1 cellular context compared by ENCODE assay signal in the genomic region with DNA sequence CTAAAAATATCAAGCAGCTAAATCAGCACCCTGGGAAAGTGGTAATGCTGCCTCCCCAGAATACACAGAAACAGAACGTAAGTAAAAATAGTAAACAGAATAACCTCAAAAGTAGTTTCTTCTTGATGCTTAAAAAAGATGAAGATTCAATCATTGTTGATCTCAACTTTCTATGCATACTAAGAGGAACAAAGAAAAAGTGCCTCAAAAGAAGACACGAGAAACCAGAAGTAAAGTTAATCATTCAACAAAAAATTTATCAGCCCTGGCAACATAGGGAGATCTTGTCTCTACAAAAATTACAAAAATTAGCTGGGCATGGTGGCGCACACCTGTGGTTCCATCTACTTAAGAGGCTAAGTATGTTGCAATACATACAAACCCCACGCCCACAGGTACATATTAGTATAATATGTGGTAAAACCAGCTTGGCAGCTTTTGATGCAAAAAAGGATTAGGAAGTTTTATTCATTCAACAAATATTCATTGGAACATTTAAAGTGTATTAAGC.
TF ChIP-seq lines count a peak whose summit lies in the region.

No MANE protein-coding gene starts in this region.

TF ChIP-seq in GM12878, 131 proteins besides CTCF, POLR2A, EP300 and RAD21 (continued from another document and continues in another):
- TF ChIP-seq, protein P1, sequence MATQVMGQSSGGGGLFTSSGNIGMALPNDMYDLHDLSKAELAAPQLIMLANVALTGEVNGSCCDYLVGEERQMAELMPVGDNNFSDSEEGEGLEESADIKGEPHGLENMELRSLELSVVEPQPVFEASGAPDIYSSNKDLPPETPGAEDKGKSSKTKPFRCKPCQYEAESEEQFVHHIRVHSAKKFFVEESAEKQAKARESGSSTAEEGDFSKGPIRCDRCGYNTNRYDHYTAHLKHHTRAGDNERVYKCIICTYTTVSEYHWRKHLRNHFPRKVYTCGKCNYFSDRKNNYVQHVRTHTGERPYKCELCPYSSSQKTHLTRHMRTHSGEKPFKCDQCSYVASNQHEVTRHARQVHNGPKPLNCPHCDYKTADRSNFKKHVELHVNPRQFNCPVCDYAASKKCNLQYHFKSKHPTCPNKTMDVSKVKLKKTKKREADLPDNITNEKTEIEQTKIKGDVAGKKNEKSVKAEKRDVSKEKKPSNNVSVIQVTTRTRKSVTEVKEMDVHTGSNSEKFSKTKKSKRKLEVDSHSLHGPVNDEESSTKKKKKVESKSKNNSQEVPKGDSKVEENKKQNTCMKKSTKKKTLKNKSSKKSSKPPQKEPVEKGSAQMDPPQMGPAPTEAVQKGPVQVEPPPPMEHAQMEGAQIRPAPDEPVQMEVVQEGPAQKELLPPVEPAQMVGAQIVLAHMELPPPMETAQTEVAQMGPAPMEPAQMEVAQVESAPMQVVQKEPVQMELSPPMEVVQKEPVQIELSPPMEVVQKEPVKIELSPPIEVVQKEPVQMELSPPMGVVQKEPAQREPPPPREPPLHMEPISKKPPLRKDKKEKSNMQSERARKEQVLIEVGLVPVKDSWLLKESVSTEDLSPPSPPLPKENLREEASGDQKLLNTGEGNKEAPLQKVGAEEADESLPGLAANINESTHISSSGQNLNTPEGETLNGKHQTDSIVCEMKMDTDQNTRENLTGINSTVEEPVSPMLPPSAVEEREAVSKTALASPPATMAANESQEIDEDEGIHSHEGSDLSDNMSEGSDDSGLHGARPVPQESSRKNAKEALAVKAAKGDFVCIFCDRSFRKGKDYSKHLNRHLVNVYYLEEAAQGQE (IDR thresholded peaks at IDR 0.05; ENCODE audit: low read depth, low read length): no peak
- TF ChIP-seq NFIC (IDR thresholded peaks at IDR 0.05; ENCODE audit: low read depth, low read length) (peak; percentile 90), CBX3 (IDR thresholded peaks at IDR 0.05; ENCODE audit: borderline replicate concordance, low read depth) (no peak), CHD1 (IDR thresholded peaks at IDR 0.05; ENCODE audit: low read depth, low read length) (no peak), SREBF2 (IDR thresholded peaks at IDR 0.05; ENCODE audit: low read length) (no peak), CEBPB (IDR thresholded peaks at IDR 0.05; ENCODE audit: borderline replicate concordance in 1 of 2, low read depth in 2 of 2, low read length in 2 of 2) (0 out of 4 replicates have a peak, but pooled peaks have one; percentile 27 to 36), FOXM1 (IDR thresholded peaks at IDR 0.05; ENCODE audit: low read depth, low read length) (peak; percentile 69; the same call in 1 of the 2 replicates), KLF5 (IDR thresholded peaks at IDR 0.05; ENCODE audit: partially characterized antibody) (no peak), HDGF (IDR thresholded peaks at IDR 0.05) (no peak), RBBP5 (conservative IDR thresholded peaks at IDR 0.05) (no peak), ZNF687 (IDR thresholded peaks at IDR 0.05) (no peak; the same call in 1 of the 2 replicates), E2F8 (IDR thresholded peaks at IDR 0.05; ENCODE audit: low read depth, partially characterized antibody) (no peak), IRF4 (IDR thresholded peaks at IDR 0.05; ENCODE audit: low read depth, low read length) (no peak), LARP7 (IDR thresholded peaks at IDR 0.05) (no peak), SMAD5 (IDR thresholded peaks at IDR 0.05; ENCODE audit: low read depth) (no peak), POLR2AphosphoS5 (IDR thresholded peaks at IDR 0.05; ENCODE audit: low read length) (no peak), KAT2A (conservative IDR thresholded peaks at IDR 0.05; ENCODE audit: control insufficient read depth, low read depth, low read length) (no peak), SMAD1 (IDR thresholded peaks at IDR 0.05; ENCODE audit: low read depth, partially characterized antibody) (no peak), MEF2A (IDR thresholded peaks at IDR 0.05; ENCODE audit: insufficient read depth, low read depth, low read length) (peak; percentile 95)
- TF ChIP-seq, protein P2, sequence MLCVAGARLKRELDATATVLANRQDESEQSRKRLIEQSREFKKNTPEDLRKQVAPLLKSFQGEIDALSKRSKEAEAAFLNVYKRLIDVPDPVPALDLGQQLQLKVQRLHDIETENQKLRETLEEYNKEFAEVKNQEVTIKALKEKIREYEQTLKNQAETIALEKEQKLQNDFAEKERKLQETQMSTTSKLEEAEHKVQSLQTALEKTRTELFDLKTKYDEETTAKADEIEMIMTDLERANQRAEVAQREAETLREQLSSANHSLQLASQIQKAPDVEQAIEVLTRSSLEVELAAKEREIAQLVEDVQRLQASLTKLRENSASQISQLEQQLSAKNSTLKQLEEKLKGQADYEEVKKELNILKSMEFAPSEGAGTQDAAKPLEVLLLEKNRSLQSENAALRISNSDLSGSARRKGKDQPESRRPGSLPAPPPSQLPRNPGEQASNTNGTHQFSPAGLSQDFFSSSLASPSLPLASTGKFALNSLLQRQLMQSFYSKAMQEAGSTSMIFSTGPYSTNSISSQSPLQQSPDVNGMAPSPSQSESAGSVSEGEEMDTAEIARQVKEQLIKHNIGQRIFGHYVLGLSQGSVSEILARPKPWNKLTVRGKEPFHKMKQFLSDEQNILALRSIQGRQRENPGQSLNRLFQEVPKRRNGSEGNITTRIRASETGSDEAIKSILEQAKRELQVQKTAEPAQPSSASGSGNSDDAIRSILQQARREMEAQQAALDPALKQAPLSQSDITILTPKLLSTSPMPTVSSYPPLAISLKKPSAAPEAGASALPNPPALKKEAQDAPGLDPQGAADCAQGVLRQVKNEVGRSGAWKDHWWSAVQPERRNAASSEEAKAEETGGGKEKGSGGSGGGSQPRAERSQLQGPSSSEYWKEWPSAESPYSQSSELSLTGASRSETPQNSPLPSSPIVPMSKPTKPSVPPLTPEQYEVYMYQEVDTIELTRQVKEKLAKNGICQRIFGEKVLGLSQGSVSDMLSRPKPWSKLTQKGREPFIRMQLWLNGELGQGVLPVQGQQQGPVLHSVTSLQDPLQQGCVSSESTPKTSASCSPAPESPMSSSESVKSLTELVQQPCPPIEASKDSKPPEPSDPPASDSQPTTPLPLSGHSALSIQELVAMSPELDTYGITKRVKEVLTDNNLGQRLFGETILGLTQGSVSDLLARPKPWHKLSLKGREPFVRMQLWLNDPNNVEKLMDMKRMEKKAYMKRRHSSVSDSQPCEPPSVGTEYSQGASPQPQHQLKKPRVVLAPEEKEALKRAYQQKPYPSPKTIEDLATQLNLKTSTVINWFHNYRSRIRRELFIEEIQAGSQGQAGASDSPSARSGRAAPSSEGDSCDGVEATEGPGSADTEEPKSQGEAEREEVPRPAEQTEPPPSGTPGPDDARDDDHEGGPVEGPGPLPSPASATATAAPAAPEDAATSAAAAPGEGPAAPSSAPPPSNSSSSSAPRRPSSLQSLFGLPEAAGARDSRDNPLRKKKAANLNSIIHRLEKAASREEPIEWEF (IDR thresholded peaks at IDR 0.05; ENCODE audit: insufficient replicate concordance, low read depth, low read length): no peak
- TF ChIP-seq, protein P3, sequence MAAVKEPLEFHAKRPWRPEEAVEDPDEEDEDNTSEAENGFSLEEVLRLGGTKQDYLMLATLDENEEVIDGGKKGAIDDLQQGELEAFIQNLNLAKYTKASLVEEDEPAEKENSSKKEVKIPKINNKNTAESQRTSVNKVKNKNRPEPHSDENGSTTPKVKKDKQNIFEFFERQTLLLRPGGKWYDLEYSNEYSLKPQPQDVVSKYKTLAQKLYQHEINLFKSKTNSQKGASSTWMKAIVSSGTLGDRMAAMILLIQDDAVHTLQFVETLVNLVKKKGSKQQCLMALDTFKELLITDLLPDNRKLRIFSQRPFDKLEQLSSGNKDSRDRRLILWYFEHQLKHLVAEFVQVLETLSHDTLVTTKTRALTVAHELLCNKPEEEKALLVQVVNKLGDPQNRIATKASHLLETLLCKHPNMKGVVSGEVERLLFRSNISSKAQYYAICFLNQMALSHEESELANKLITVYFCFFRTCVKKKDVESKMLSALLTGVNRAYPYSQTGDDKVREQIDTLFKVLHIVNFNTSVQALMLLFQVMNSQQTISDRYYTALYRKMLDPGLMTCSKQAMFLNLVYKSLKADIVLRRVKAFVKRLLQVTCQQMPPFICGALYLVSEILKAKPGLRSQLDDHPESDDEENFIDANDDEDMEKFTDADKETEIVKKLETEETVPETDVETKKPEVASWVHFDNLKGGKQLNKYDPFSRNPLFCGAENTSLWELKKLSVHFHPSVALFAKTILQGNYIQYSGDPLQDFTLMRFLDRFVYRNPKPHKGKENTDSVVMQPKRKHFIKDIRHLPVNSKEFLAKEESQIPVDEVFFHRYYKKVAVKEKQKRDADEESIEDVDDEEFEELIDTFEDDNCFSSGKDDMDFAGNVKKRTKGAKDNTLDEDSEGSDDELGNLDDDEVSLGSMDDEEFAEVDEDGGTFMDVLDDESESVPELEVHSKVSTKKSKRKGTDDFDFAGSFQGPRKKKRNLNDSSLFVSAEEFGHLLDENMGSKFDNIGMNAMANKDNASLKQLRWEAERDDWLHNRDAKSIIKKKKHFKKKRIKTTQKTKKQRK (IDR thresholded peaks at IDR 0.05; ENCODE audit: low read depth, low read length): no peak
- TF ChIP-seq, protein P4, sequence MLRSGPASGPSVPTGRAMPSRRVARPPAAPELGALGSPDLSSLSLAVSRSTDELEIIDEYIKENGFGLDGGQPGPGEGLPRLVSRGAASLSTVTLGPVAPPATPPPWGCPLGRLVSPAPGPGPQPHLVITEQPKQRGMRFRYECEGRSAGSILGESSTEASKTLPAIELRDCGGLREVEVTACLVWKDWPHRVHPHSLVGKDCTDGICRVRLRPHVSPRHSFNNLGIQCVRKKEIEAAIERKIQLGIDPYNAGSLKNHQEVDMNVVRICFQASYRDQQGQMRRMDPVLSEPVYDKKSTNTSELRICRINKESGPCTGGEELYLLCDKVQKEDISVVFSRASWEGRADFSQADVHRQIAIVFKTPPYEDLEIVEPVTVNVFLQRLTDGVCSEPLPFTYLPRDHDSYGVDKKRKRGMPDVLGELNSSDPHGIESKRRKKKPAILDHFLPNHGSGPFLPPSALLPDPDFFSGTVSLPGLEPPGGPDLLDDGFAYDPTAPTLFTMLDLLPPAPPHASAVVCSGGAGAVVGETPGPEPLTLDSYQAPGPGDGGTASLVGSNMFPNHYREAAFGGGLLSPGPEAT (IDR thresholded peaks at IDR 0.05; ENCODE audit: low read depth): peak; percentile 33; the same call in 1 of the 2 replicates
- TF ChIP-seq, protein P5, sequence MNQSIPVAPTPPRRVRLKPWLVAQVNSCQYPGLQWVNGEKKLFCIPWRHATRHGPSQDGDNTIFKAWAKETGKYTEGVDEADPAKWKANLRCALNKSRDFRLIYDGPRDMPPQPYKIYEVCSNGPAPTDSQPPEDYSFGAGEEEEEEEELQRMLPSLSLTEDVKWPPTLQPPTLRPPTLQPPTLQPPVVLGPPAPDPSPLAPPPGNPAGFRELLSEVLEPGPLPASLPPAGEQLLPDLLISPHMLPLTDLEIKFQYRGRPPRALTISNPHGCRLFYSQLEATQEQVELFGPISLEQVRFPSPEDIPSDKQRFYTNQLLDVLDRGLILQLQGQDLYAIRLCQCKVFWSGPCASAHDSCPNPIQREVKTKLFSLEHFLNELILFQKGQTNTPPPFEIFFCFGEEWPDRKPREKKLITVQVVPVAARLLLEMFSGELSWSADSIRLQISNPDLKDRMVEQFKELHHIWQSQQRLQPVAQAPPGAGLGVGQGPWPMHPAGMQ (IDR thresholded peaks at IDR 0.05; ENCODE audit: borderline replicate concordance): no peak
